ENCODE assay signal across 18 cellular contexts in the genomic region with DNA sequence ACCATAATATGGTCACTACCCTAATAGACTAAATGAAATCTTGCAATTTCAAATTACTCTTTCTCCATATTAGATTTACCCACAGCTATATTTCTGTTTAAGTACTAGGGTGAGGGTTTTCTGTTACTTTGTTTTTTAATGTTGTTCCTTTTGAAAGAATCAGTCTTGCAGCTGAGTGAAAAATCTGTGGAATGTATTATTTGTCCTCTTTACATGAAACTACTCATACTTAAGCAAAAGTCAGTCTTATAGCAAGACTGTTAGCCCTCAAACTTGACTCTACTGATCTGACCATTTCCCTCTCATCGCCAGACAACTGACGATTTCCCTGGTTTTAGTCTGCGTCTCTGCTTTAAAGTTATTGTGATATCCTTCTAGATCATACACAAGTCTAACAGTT.
"Had no signal": no experiment of that assay in that cellular context is flagged by ENCODE, and none has a peak within 500 bp of the region (broad histone marks: within the 10 kb centered on the region; RNA-seq: fewer than 3 reads in every experiment).

No MANE protein-coding gene starts in this region.

- H3K27ac Mint-ChIP-seq: activated naive CD4-positive, alpha-beta T cell treated with anti-CD3 and anti-CD28 coated beads, Interleukin-2, amount 50 U/mL, for 72 hours; activated T-helper 1 cell treated with anti-CD3 and anti-CD28 coated beads, Interleukin-12 subunit alpha, Interleukin-12 subunit beta, Interleukin-2, Interleukin-4 antibody, amounts not matched to agents 30 ng/mL and 10 ng/mL and 1 ng/mL, durations not matched to agents 14 hours and 24 hours and 36 hours; T-cell had no signal

- H3K4me3 Mint-ChIP-seq: activated T-helper 1 cell treated with anti-CD3 and anti-CD28 coated beads, Interleukin-12 subunit alpha, Interleukin-12 subunit beta, Interleukin-2, Interleukin-4 antibody, amounts not matched to agents 30 ng/mL and 10 ng/mL and 1 ng/mL, durations not matched to agents 14 hours and 24 hours and 36 hours; memory B cell; neural crest cell; T-cell had no signal

- H3K4me3 ChIP-seq: heart left ventricle, thyroid gland, upper lobe of right lung had no signal

- DNase-seq: activated CD4-positive, CD25-positive, alpha-beta regulatory T cell treated with anti-CD3 and anti-CD28 coated beads, Interleukin-2, amount 50 U/mL, for 72 hours; activated CD8-positive, alpha-beta memory T cell treated with anti-CD3 and anti-CD28 coated beads, Interleukin-2, amount 50 U/mL, for 48 hours; activated gamma-delta T cell; cortex of kidney; heart left ventricle; left colon; occipital lobe; posterior cingulate gyrus; stimulated activated CD4-positive, alpha-beta T cell treated with anti-CD3 and anti-CD28 coated beads, Interleukin-4, amount 100 ng/mL, for 4 hours; stimulated activated naive CD8-positive, alpha-beta T cell treated with anti-CD3 and anti-CD28 coated beads, Interleukin-15, Interleukin-2, amounts not matched to agents 100 U/mL and 50 U/mL, for 24 hours; T-cell; thyroid gland; upper lobe of right lung; WERI-Rb-1 had no signal

- ATAC-seq: left colon; stimulated activated naive CD8-positive, alpha-beta T cell treated with anti-CD3 and anti-CD28 coated beads, Interleukin-15, Interleukin-2, amounts not matched to agents 100 U/mL and 50 U/mL, for 24 hours; T-cell; upper lobe of right lung had no signal

- H3K27me3 Mint-ChIP-seq: memory B cell, T-cell had no signal

- H3K9me3 Mint-ChIP-seq: activated naive CD4-positive, alpha-beta T cell treated with anti-CD3 and anti-CD28 coated beads, Interleukin-2, amount 50 U/mL, for 72 hours; activated T-helper 1 cell treated with anti-CD3 and anti-CD28 coated beads, Interleukin-12 subunit alpha, Interleukin-12 subunit beta, Interleukin-2, Interleukin-4 antibody, amounts not matched to agents 30 ng/mL and 10 ng/mL and 1 ng/mL, durations not matched to agents 14 hours and 24 hours and 36 hours; memory B cell; neural crest cell; T-cell had no signal
